Comparison of ENCODE assay signal across 13 cellular contexts in genomic region chr5:55667938-55668337, GRCh38.
"Had no signal": no experiment of that assay in that cellular context is flagged by ENCODE, and none has a peak within 500 bp of the region (broad histone marks: within the 10 kb centered on the region; RNA-seq: fewer than 3 reads in every experiment).

No MANE protein-coding gene starts in this region.

- H3K27ac Mint-ChIP-seq: activated B cell treated with CpG ODN at 0.5 μM for 24 hours; activated CD4-positive, alpha-beta T cell treated with anti-CD3 and anti-CD28 coated beads, Interleukin-2, amount 10 ng/mL, durations not matched to agents 7 days and 5 days; activated naive CD4-positive, alpha-beta T cell treated with anti-CD3 and anti-CD28 coated beads for 36 hours; activated T-helper 17 cell treated with anti-CD3 and anti-CD28 coated beads, Interleukin-2, amount 50 U/mL, for 72 hours; dendritic cell treated with granulocyte-macrophage colony-stimulating factor and Interleukin-4, amounts not matched to agents 40 ng/mL and 50 ng/mL, for 4 days; T-helper 17 cell had no signal

- H3K4me3 Mint-ChIP-seq: activated B cell treated with CpG ODN at 0.5 μM for 24 hours; activated CD4-positive, alpha-beta T cell treated with anti-CD3 and anti-CD28 coated beads, Interleukin-2, amount 10 ng/mL, durations not matched to agents 7 days and 5 days; activated naive CD4-positive, alpha-beta T cell treated with anti-CD3 and anti-CD28 coated beads for 36 hours; activated T-helper 17 cell treated with anti-CD3 and anti-CD28 coated beads, Interleukin-2, amount 50 U/mL, for 72 hours; central memory CD8-positive, alpha-beta T cell; dendritic cell treated with granulocyte-macrophage colony-stimulating factor and Interleukin-4, amounts not matched to agents 40 ng/mL and 50 ng/mL, for 4 days; endodermal cell; T-helper 17 cell; type B pancreatic cell had no signal

- H3K4me3 ChIP-seq: pancreas had no signal

- H3K27me3 Mint-ChIP-seq: activated B cell treated with CpG ODN at 0.5 μM for 24 hours; activated CD4-positive, alpha-beta T cell treated with anti-CD3 and anti-CD28 coated beads, Interleukin-2, amount 10 ng/mL, durations not matched to agents 7 days and 5 days; activated T-helper 17 cell treated with anti-CD3 and anti-CD28 coated beads, Interleukin-2, amount 50 U/mL, for 72 hours; central memory CD8-positive, alpha-beta T cell; dendritic cell treated with granulocyte-macrophage colony-stimulating factor and Interleukin-4, amounts not matched to agents 40 ng/mL and 50 ng/mL, for 4 days; T-helper 17 cell; type B pancreatic cell had no signal

- H3K27me3 ChIP-seq: pancreas had no signal

- ATAC-seq: activated T-helper 17 cell treated with anti-CD3 and anti-CD28 coated beads, Interleukin-2, amount 50 U/mL, for 72 hours; left lobe of liver; T-helper 17 cell had no signal

- H3K9me3 Mint-ChIP-seq: activated CD4-positive, alpha-beta T cell treated with anti-CD3 and anti-CD28 coated beads, Interleukin-2, amount 10 ng/mL, durations not matched to agents 7 days and 5 days; activated naive CD4-positive, alpha-beta T cell treated with anti-CD3 and anti-CD28 coated beads for 36 hours; activated T-helper 17 cell treated with anti-CD3 and anti-CD28 coated beads, Interleukin-2, amount 50 U/mL, for 72 hours; central memory CD8-positive, alpha-beta T cell; dendritic cell treated with granulocyte-macrophage colony-stimulating factor and Interleukin-4, amounts not matched to agents 40 ng/mL and 50 ng/mL, for 4 days; endodermal cell; type B pancreatic cell had no signal

- H3K4me1 ChIP-seq: pancreas had no signal

- H3K4me1 Mint-ChIP-seq: activated CD4-positive, alpha-beta T cell treated with anti-CD3 and anti-CD28 coated beads, Interleukin-2, amount 10 ng/mL, durations not matched to agents 7 days and 5 days; activated T-helper 17 cell treated with anti-CD3 and anti-CD28 coated beads, Interleukin-2, amount 50 U/mL, for 72 hours; central memory CD8-positive, alpha-beta T cell; T-helper 17 cell had no signal

- H3K9me3 ChIP-seq: pancreas had no signal

- FAIRE-seq: pancreas had no signal

- H3K27ac ChIP-seq: pancreas had no signal

- DNase-seq: activated B cell treated with CpG ODN at 0.5 μM for 24 hours; activated CD4-positive, alpha-beta T cell treated with anti-CD3 and anti-CD28 coated beads, Interleukin-2, amount 10 ng/mL, durations not matched to agents 7 days and 5 days; activated naive CD4-positive, alpha-beta T cell treated with anti-CD3 and anti-CD28 coated beads for 36 hours; activated T-cell treated with anti-CD3 and anti-CD28 coated beads for 4 hours; endodermal cell; glutamatergic neuron; pancreas; T-helper 17 cell had no signal
